In genomic region chr1:209627349-209628196, GRCh38 we compare ENCODE assay signal across 1 cellular context.
TF ChIP-seq lines count a peak whose summit lies in the region.

No MANE protein-coding gene starts in this region.

TF ChIP-seq in SK-N-SH treated with all-trans-retinoic acid at 6 μM for 48 hours, 23 proteins besides CTCF, POLR2A, EP300 and RAD21 (continued from another document):
- no peak for TF ChIP-seq POU6F1 (CRISPR knock-in tag; IDR thresholded peaks at IDR 0.05; ENCODE audit: borderline replicate concordance, low read depth)
- TF ChIP-seq PATZ1 (CRISPR knock-in tag; IDR thresholded peaks at IDR 0.05; ENCODE audit: borderline replicate concordance), result no peak
TF ChIP-seq in SK-N-SH treated with all-trans-retinoic acid at 6 μM for 48 hours: peak in this region for 0.
